Comparison of ENCODE assay signal across 22 cellular contexts in genomic region chr2:215937190-215937589, GRCh38.
"Had no signal": no experiment of that assay in that cellular context is flagged by ENCODE, and none has a peak within 500 bp of the region (broad histone marks: within the 10 kb centered on the region; RNA-seq: fewer than 3 reads in every experiment).

No MANE protein-coding gene starts in this region.

- H3K4me1 ChIP-seq: left ventricle myocardium inferior, parathyroid adenoma, right atrium auricular region, right lobe of liver, tibial nerve, uterus had no signal

- H3K27ac ChIP-seq: left ventricle myocardium inferior, parathyroid adenoma, right atrium auricular region, right lobe of liver, tibial nerve, uterus had no signal

- H3K4me2 ChIP-seq: smooth muscle cell had no signal

- H3K9ac ChIP-seq: parathyroid adenoma had no signal

- H3K4me3 ChIP-seq: left ventricle myocardium inferior, lung, mucosa of descending colon, right atrium auricular region, right lobe of liver, smooth muscle cell, tibial nerve, uterus had no signal

- H3K79me2 ChIP-seq: parathyroid adenoma had no signal

- H2AFZ ChIP-seq: parathyroid adenoma had no signal

- H3K27me3 ChIP-seq: right atrium auricular region, right lobe of liver, tibial nerve, uterus had no signal

- DNase-seq: hypothalamus; immature natural killer cell; left ventricle myocardium inferior; midbrain; mucosa of descending colon; naive thymus-derived CD4-positive, alpha-beta T cell; right lobe of liver; stimulated activated CD4-positive, alpha-beta T cell treated with anti-CD3 and anti-CD28 coated beads, Interleukin-1b, Interleukin-23, amount 100 ng/mL, for 48 hours; stimulated activated CD4-positive, alpha-beta T cell treated with anti-CD3 and anti-CD28 coated beads, Interleukin-2, amount 100 ng/mL, for 48 hours; stimulated activated CD4-positive, alpha-beta T cell treated with anti-CD3 and anti-CD28 coated beads, Interleukin-4, amount 100 ng/mL, for 4 hours; stimulated activated CD8-positive, alpha-beta memory T cell treated with anti-CD3 and anti-CD28 coated beads, Interleukin-4, amount 100 ng/mL, for 48 hours; stimulated activated naive CD4-positive, alpha-beta T cell treated with Interleukin-2 at 50 U/mL for 16 hours; stimulated activated naive CD8-positive, alpha-beta T cell treated with anti-CD3 and anti-CD28 coated beads, Interleukin-15, amount 100 ng/mL, for 72 hours; substantia nigra; uterus had no signal

- H3K36me3 ChIP-seq: left ventricle myocardium inferior, right atrium auricular region, uterus had no signal

- ATAC-seq: mucosa of descending colon; naive thymus-derived CD4-positive, alpha-beta T cell; natural killer cell treated with Interleukin-12 subunit alpha and Interleukin-12 subunit beta and Interleukin-15 and Interleukin-18, amount 100 ng/mL, for 72 hours; right lobe of liver; stimulated activated memory B cell treated with anti-CD40 and anti-IgM and Interleukin-4, amounts not matched to agents 10 μg/mL and 1 μg/mL and 100 μg/mL, for 72 hours; stimulated activated naive CD8-positive, alpha-beta T cell treated with anti-CD3 and anti-CD28 coated beads, Interleukin-15, amount 100 ng/mL, for 72 hours had no signal

- H3K9me3 ChIP-seq: left ventricle myocardium inferior, mucosa of descending colon, right atrium auricular region, right lobe of liver, tibial nerve, uterus had no signal
